In the genomic region with DNA sequence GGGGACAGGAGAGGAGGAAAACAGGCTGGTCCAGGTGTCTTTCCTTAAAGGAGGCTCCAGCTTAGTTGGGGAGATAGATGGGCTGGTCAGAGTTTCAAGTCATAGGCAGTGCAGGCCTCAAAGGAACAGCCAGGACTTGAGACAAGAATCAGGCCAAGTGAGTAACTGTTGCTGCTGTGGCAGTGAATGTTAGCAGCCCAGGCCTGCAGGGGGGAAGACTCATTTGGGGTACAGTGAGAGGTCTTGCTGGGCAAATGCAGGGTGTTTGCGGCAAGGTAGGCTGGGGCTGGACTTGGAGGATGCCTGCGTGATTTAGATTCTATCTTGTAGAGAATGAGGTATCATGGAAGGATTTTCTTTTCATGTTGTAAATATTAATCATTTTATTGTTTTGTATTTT, we compare ENCODE assay signal across 12 cellular contexts. TPM values are rescaled to one million over a fixed set of nuclear protein-coding genes. Genes with fewer than 3 reads are reported as not detected.
DNase-seq lines count a peak whose midpoint lies in the region; ATAC-seq and TF ChIP-seq lines count a peak whose summit lies in the region.
"Had no signal": no experiment of that assay in that cellular context is flagged by ENCODE, and none has a peak within 500 bp of the region (broad histone marks: within the 10 kb centered on the region; RNA-seq: fewer than 3 reads in every experiment).

No MANE protein-coding gene starts in this region.

- H3K27ac Mint-ChIP-seq in T-helper 17 cell = peak overlapping the region; percentile 99
- H3K27ac Mint-ChIP-seq in endodermal cell = peak overlapping the region; percentile 66
- H3K27ac Mint-ChIP-seq in stimulated activated memory B cell treated with anti-CD40 and anti-IgM and Interleukin-4, amounts not matched to agents 10 μg/mL and 1 μg/mL and 100 μg/mL, for 72 hours = peak overlapping the region; percentile 93

- H3K9me3 Mint-ChIP-seq in activated T-cell treated with anti-CD3 and anti-CD28 coated beads, Interleukin-2, amount 50 U/mL, for 4 hours = no peaks in the 10 kb centered on the region
- no peaks in the 10 kb centered on the region for H3K9me3 Mint-ChIP-seq in endodermal cell
- no peaks in the 10 kb centered on the region for H3K9me3 Mint-ChIP-seq in stimulated activated memory B cell treated with anti-CD40 and anti-IgM and Interleukin-4, amounts not matched to agents 10 μg/mL and 1 μg/mL and 100 μg/mL, for 72 hours

- H3K9me3 ChIP-seq in T-helper 17 cell (ENCODE audit: control insufficient read depth, low read length, poor library complexity, severe bottlenecking) (no peaks in the 10 kb centered on the region), endodermal cell (ENCODE audit: control insufficient read depth, low read length) (no peaks in the 10 kb centered on the region)

- DNase-seq in activated T-cell treated with anti-CD3 and anti-CD28 coated beads, Interleukin-2, amount 50 U/mL, for 4 hours = no peak
- DNase-seq in activated T-cell treated with anti-CD3 and anti-CD28 coated beads, Interleukin-2, amount 50 U/mL, for 1 hour = no peak
- no peak for DNase-seq in T-helper 17 cell
- no peak for DNase-seq in endodermal cell
- no peak for DNase-seq in NK-92 (lab: John Stamatoyannopoulos, UW; ENCODE audit: unreplicated experiment)
- DNase-seq: DMS79 treated with DMSO at 0.1 percent for 48 hours, islet precursor cell, NCI-H446 had no signal

- peaks cover 6% of the 10 kb centered on the region for H3K4me1 ChIP-seq in endodermal cell (ENCODE audit: control insufficient read depth, insufficient read depth, low read length)

- no peak overlapping the region for H3K27ac ChIP-seq in endodermal cell (ENCODE audit: low read depth, low read length)
- H3K27ac ChIP-seq: coronary artery had no signal

- H3K27me3 Mint-ChIP-seq in activated T-cell treated with anti-CD3 and anti-CD28 coated beads, Interleukin-2, amount 50 U/mL, for 4 hours (ENCODE audit: low read depth) = no peaks in the 10 kb centered on the region
- H3K27me3 Mint-ChIP-seq in T-helper 17 cell (no peaks in the 10 kb centered on the region), endodermal cell (ENCODE audit: insufficient read depth) (no peaks in the 10 kb centered on the region)
- H3K27me3 Mint-ChIP-seq in stimulated activated memory B cell treated with anti-CD40 and anti-IgM and Interleukin-4, amounts not matched to agents 10 μg/mL and 1 μg/mL and 100 μg/mL, for 72 hours = no peaks in the 10 kb centered on the region

- no peak overlapping the region for H3K9ac ChIP-seq in endodermal cell (ENCODE audit: extremely low read depth, low read length, poor library complexity, severe bottlenecking)

- no peaks in the 10 kb centered on the region for H3K27me3 ChIP-seq in endodermal cell (ENCODE audit: control insufficient read depth, insufficient read depth, low read length, poor library complexity, severe bottlenecking)

- H3K4me3 Mint-ChIP-seq in activated T-cell treated with anti-CD3 and anti-CD28 coated beads, Interleukin-2, amount 50 U/mL, for 4 hours = peak overlapping the region; percentile 48
- H3K4me3 Mint-ChIP-seq in T-helper 17 cell (peak overlapping the region; percentile 80), endodermal cell (no peak overlapping the region)
- peak overlapping the region; percentile 32 for H3K4me3 Mint-ChIP-seq in stimulated activated memory B cell treated with anti-CD40 and anti-IgM and Interleukin-4, amounts not matched to agents 10 μg/mL and 1 μg/mL and 100 μg/mL, for 72 hours

- H3K4me3 ChIP-seq in endodermal cell (ENCODE audit: low read length) = no peak overlapping the region
- H3K4me3 ChIP-seq: coronary artery had no signal

- peaks cover 84% of the 10 kb centered on the region for H3K4me1 Mint-ChIP-seq in activated T-cell treated with anti-CD3 and anti-CD28 coated beads, Interleukin-2, amount 50 U/mL, for 4 hours (ENCODE audit: low read depth)
- H3K4me1 Mint-ChIP-seq in T-helper 17 cell = peaks cover 57% of the 10 kb centered on the region
- H3K4me1 Mint-ChIP-seq in endodermal cell = peaks cover 47% of the 10 kb centered on the region
- peaks cover 78% of the 10 kb centered on the region for H3K4me1 Mint-ChIP-seq in stimulated activated memory B cell treated with anti-CD40 and anti-IgM and Interleukin-4, amounts not matched to agents 10 μg/mL and 1 μg/mL and 100 μg/mL, for 72 hours

- 96% methylated on average over 2 of the region's 2 CpGs; no CpG with 5 or more reads in 1 of the 2 experiments for WGBS in endodermal cell (ENCODE audit: insufficient coverage in 1 of 2, insufficient read length in 1 of 2), 2 experiments

- no peaks in the 10 kb centered on the region for H3K36me3 Mint-ChIP-seq in activated T-cell treated with anti-CD3 and anti-CD28 coated beads, Interleukin-2, amount 50 U/mL, for 4 hours (ENCODE audit: insufficient read depth)
- H3K36me3 Mint-ChIP-seq in T-helper 17 cell (ENCODE audit: low read depth) (peaks cover 2% of the 10 kb centered on the region), endodermal cell (ENCODE audit: low read depth) (no peaks in the 10 kb centered on the region)
- H3K36me3 Mint-ChIP-seq in stimulated activated memory B cell treated with anti-CD40 and anti-IgM and Interleukin-4, amounts not matched to agents 10 μg/mL and 1 μg/mL and 100 μg/mL, for 72 hours = no peaks in the 10 kb centered on the region

- H3K36me3 ChIP-seq in endodermal cell (ENCODE audit: control insufficient read depth, insufficient read depth, low read length) = no peaks in the 10 kb centered on the region

- no peak for TF ChIP-seq CTCF in endodermal cell (conservative IDR thresholded peaks at IDR 0.05)

- no peak for ATAC-seq in activated T-cell treated with anti-CD3 and anti-CD28 coated beads, Interleukin-2, amount 50 U/mL, for 4 hours
- ATAC-seq in T-helper 17 cell (no peak), HG02798 (IDR thresholded peaks at IDR 0.05; ENCODE audit: poor library complexity, unreplicated experiment) (no peak), GM21576 (IDR thresholded peaks at IDR 0.05; ENCODE audit: unreplicated experiment) (no peak)
- ATAC-seq in stimulated activated memory B cell treated with anti-CD40 and anti-IgM and Interleukin-4, amounts not matched to agents 10 μg/mL and 1 μg/mL and 100 μg/mL, for 72 hours = no peak

RNA-seq across cellular contexts. Expression of gene PTPRJ, which starts 24.1 kb away (rescaled TPM):
- 10 to 100 TPM; 13.8 to 22.3 (median 19.0) TPM for total RNA-seq in activated T-cell treated with anti-CD3 and anti-CD28 coated beads, Interleukin-2, amount 50 U/mL, for 4 hours
- 10 to 100 TPM; 33.2 to 83.9 TPM for total RNA-seq in T-helper 17 cell
- total RNA-seq in endodermal cell = 10 to 100 TPM; 26.5 to 37.4 TPM
- 11.9 TPM for polyA plus RNA-seq in endodermal cell (2013, experiment 1 of 2)
- 12.4 TPM for polyA plus RNA-seq in endodermal cell (2013, experiment 2 of 2)
